11 cellular contexts compared by ENCODE assay signal in the genomic region with DNA sequence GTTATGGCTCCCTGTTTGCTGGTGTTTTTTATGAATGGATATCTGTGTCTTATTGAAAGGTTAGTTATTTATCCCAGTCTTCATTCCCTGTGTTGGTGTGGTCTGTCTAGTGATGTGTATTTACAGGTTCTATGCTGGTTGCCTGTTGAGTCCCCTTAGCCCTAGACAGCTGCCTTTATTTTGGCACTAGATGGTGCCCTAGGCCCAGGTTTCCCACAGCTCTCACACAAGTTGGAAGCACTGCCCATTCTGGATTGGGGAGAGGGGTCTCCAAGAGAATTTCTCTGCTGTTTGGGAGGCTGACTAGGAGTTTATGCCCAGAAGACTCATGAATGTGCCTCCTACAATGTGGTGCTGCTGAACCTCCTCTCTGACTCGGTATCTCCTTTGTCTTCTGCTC. TPM values are rescaled to one million over a fixed set of nuclear protein-coding genes. Genes with fewer than 3 reads are reported as not detected.
DNase-seq lines count a peak whose midpoint lies in the region; ATAC-seq and TF ChIP-seq lines count a peak whose summit lies in the region.
"Had no signal": no experiment of that assay in that cellular context is flagged by ENCODE, and none has a peak within 500 bp of the region (broad histone marks: within the 10 kb centered on the region; RNA-seq: fewer than 3 reads in every experiment).

No MANE protein-coding gene starts in this region.

- no CpG with 5 or more reads among the region's 1 CpG for WGBS in mesenchymal stem cell
- WGBS in ovary, 3 donors, result 27 to 41% (median 37%) methylated on average over 1 of the region's 1 CpG

- H2BK5ac ChIP-seq in mesenchymal stem cell (ENCODE audit: low read depth, low read length, poor library complexity, severe bottlenecking), result no peak overlapping the region

- H3K27ac Mint-ChIP-seq in CD14-positive monocyte, result no peak overlapping the region

- peaks cover 8 to 21% (median 12%) of the 10 kb centered on the region in 7 donors for H3K9me3 Mint-ChIP-seq in CD14-positive monocyte

- H3K4me1 ChIP-seq in mesenchymal stem cell (ENCODE audit: control insufficient read depth, insufficient read depth, low read depth, low read length) (no peaks in the 10 kb centered on the region), ovary (ENCODE audit: insufficient read depth) (no peaks in the 10 kb centered on the region)
- H3K4me1 ChIP-seq: HAP-1, thyroid gland had no signal

- peaks cover 6% of the 10 kb centered on the region for H3K27me3 ChIP-seq in WERI-Rb-1 (ENCODE audit: insufficient read depth, low read depth, severe bottlenecking)
- no peaks in the 10 kb centered on the region for H3K27me3 ChIP-seq in mesenchymal stem cell (ENCODE audit: control insufficient read depth in 1 of 2, insufficient read depth in 1 of 2, low read length in 2 of 2)
- H3K27me3 ChIP-seq in ovary, result no peaks in the 10 kb centered on the region
- H3K27me3 ChIP-seq: thyroid gland had no signal

- H3K4ac ChIP-seq in mesenchymal stem cell (ENCODE audit: low read depth in 1 of 2, low read length in 2 of 2), result no peak overlapping the region

- TF ChIP-seq EP300 in ovary (IDR thresholded peaks at IDR 0.05), result no peak

- no peak for TF ChIP-seq POLR2A in ovary (IDR thresholded peaks at IDR 0.05)

- no peak overlapping the region for H4K8ac ChIP-seq in mesenchymal stem cell (ENCODE audit: low read length)

- H3K36me3 ChIP-seq in WERI-Rb-1, result no peaks in the 10 kb centered on the region
- H3K36me3 ChIP-seq in mesenchymal stem cell (ENCODE audit: control insufficient read depth in 1 of 2, insufficient read depth in 2 of 2, low read depth in 1 of 2, low read length in 2 of 2), result no peaks in the 10 kb centered on the region
- H3K36me3 ChIP-seq in ovary, result no peaks in the 10 kb centered on the region
- H3K36me3 ChIP-seq: HAP-1, thyroid gland had no signal

- H3K79me1 ChIP-seq in mesenchymal stem cell (replicated peaks; ENCODE audit: low read length, poor library complexity, severe bottlenecking), result no peaks in the 10 kb centered on the region

- intact Hi-C loops in ovary (cut with DNase I) (no loop called here), CD14-positive monocyte (cut with micrococcal nuclease) (no loop called here)

- H3K23ac ChIP-seq in mesenchymal stem cell (ENCODE audit: low read length in 2 of 2), result no peak overlapping the region

- ATAC-seq in HG03432 (IDR thresholded peaks at IDR 0.05; ENCODE audit: unreplicated experiment) (peak; percentile 55), HG03095 (IDR thresholded peaks at IDR 0.05; ENCODE audit: unreplicated experiment) (no peak)

- H3K4me3 Mint-ChIP-seq in CD14-positive monocyte, result no peak overlapping the region

- no peak overlapping the region for H3K9ac ChIP-seq in mesenchymal stem cell (ENCODE audit: low read length)

- H3K4me2 ChIP-seq in mesenchymal stem cell (ENCODE audit: low read length, poor library complexity, severe bottlenecking), result no peak overlapping the region

- H3K4me1 Mint-ChIP-seq in CD14-positive monocyte, result no peaks in the 10 kb centered on the region

- H3K4me3 ChIP-seq in WERI-Rb-1 (ENCODE audit: low read depth, low read length) (no peak overlapping the region), mesenchymal stem cell (ENCODE audit: insufficient read depth in 1 of 2, low read depth in 1 of 2, low read length in 2 of 2) (no peak overlapping the region), ovary (no peak overlapping the region)
- H3K4me3 ChIP-seq: HAP-1, SK-N-MC, thyroid gland had no signal

- DNase-seq in GM10266 (ENCODE audit: extremely low spot score), result no peak
- DNase-seq in WERI-Rb-1, result peak; percentile 60
- DNase-seq in mesenchymal stem cell, result peak; percentile 18
- DNase-seq in anterior cingulate cortex (lab: John Stamatoyannopoulos, UW), result no peak
- DNase-seq in ovary, result no peak
- DNase-seq in CD14-positive monocyte (ENCODE audit: low spot score), result no peak
- DNase-seq: thyroid gland had no signal

- H3K27ac ChIP-seq in WERI-Rb-1 (no peak overlapping the region), mesenchymal stem cell (ENCODE audit: low read length, poor library complexity, severe bottlenecking) (no peak overlapping the region), ovary (no peak overlapping the region)
- H3K27ac ChIP-seq: SK-N-MC, thyroid gland had no signal

- peaks cover 0 to 2% (median 0%) of the 10 kb centered on the region in 3 donors for H3K27me3 Mint-ChIP-seq in CD14-positive monocyte (ENCODE audit: low read depth in 3 of 3)

- H3K18ac ChIP-seq in mesenchymal stem cell (ENCODE audit: low read depth in 1 of 2, low read length in 2 of 2), result no peak overlapping the region

- no peak overlapping the region for H3K14ac ChIP-seq in mesenchymal stem cell (ENCODE audit: low read length in 2 of 2)

- no peak overlapping the region for H2BK12ac ChIP-seq in mesenchymal stem cell (ENCODE audit: low read length in 2 of 2)

- H4K91ac ChIP-seq in mesenchymal stem cell (ENCODE audit: low read length), result no peak overlapping the region

- peak; percentile 38 for TF ChIP-seq CTCF in GM10266 (IDR thresholded peaks at IDR 0.05; ENCODE audit: control insufficient read depth, insufficient read depth, low read depth, missing control alignments)
- TF ChIP-seq CTCF in WERI-Rb-1 (IDR thresholded peaks at IDR 0.05; ENCODE audit: low read depth, low read length), result peak; percentile 64
- TF ChIP-seq CTCF in ovary (IDR thresholded peaks at IDR 0.05), result no peak
- no peak for TF ChIP-seq CTCF in CD14-positive monocyte (IDR thresholded peaks at IDR 0.05)

- H3K9me3 ChIP-seq in WERI-Rb-1 (ENCODE audit: severe bottlenecking) (no peaks in the 10 kb centered on the region), mesenchymal stem cell (ENCODE audit: control insufficient read depth, low read length) (peaks cover 44% of the 10 kb centered on the region), ovary (no peaks in the 10 kb centered on the region)
- H3K9me3 ChIP-seq: HAP-1, thyroid gland had no signal

- H2BK120ac ChIP-seq in mesenchymal stem cell (ENCODE audit: low read depth, low read length), result no peak overlapping the region

- no peak overlapping the region for H2AFZ ChIP-seq in mesenchymal stem cell (ENCODE audit: low read depth, low read length)

- no peaks in the 10 kb centered on the region for H3K36me3 Mint-ChIP-seq in CD14-positive monocyte

- no peak overlapping the region for H2AK5ac ChIP-seq in mesenchymal stem cell (ENCODE audit: low read length, severe bottlenecking)

- no peak overlapping the region for H2BK15ac ChIP-seq in mesenchymal stem cell (ENCODE audit: low read depth, poor library complexity, severe bottlenecking)

RNA-seq across cellular contexts. Expression of gene GRM1, which starts 12.4 kb away (rescaled TPM):
- polyA plus RNA-seq in mesenchymal stem cell (2013, experiment 1 of 2), result 0.03 TPM
- 0.04 TPM for polyA plus RNA-seq in mesenchymal stem cell (2013, experiment 2 of 2)
- under 1 TPM; 0.08 to 0.24 (median 0.10) TPM for total RNA-seq in ovary
- polyA plus RNA-seq in ovary, result under 1 TPM; 0.02 to 0.03 TPM
- not detected for polyA plus RNA-seq in CD14-positive monocyte

Comparison
In these comparisons a context has a peak if more than half of its experiments do, and no peak if none do; other contexts are left out.
1. DNase-seq: peak in WERI-Rb-1 (single experiment) and mesenchymal stem cell (single experiment); none in GM10266 (single experiment), anterior cingulate cortex (0 of 58), ovary (0 of 5) and CD14-positive monocyte (single experiment).
2. CTCF ChIP-seq: peak in GM10266 (single experiment) and WERI-Rb-1 (single experiment); none in ovary (0 of 3) and CD14-positive monocyte (single experiment).